Comparison of ENCODE assay signal across 17 cellular contexts in the genomic region with DNA sequence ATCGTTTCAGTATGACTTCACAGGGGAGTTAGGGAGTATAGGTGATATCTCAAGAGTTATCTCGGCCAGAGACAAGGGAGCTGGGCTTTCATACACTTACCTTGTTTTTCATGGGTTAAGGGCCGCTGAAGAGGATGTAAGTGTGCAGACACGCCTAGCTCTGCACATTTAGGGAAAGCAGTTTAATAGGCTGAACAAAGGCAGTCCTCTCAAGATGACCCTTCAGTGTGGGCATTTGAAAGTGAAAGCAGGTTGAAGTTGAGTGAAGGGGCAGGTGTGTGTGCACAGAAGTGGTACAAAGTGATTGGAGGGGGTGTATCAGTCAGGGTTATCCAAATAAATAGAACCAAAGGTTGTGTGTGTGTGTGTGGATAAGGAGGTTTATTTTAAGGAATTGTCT. TPM values are rescaled to one million over a fixed set of nuclear protein-coding genes. Genes with fewer than 3 reads are reported as not detected.
DNase-seq lines count a peak whose midpoint lies in the region; ATAC-seq and TF ChIP-seq lines count a peak whose summit lies in the region.
"Had no signal": no experiment of that assay in that cellular context is flagged by ENCODE, and none has a peak within 500 bp of the region (broad histone marks: within the 10 kb centered on the region; RNA-seq: fewer than 3 reads in every experiment).

No MANE protein-coding gene starts in this region.

- no peak overlapping the region for H3K4me2 ChIP-seq in GM23248 (ENCODE audit: unreplicated experiment)

- peaks cover 4 to 16% of the 10 kb centered on the region in 2 donors for H3K4me1 Mint-ChIP-seq in natural killer cell
- H3K4me1 Mint-ChIP-seq in natural killer cell treated with Interleukin-12 subunit alpha and Interleukin-12 subunit beta and Interleukin-15 and Interleukin-18, amount 100 ng/mL, for 72 hours (ENCODE audit: low read depth in 2 of 2) = peaks cover 3 to 10% of the 10 kb centered on the region in 2 donors
- H3K4me1 Mint-ChIP-seq in HFFc6 (ENCODE audit: low read depth) = no peaks in the 10 kb centered on the region

- H3K36me3 Mint-ChIP-seq in natural killer cell = no peaks in the 10 kb centered on the region
- no peaks in the 10 kb centered on the region for H3K36me3 Mint-ChIP-seq in natural killer cell treated with Interleukin-12 subunit alpha and Interleukin-12 subunit beta and Interleukin-15 and Interleukin-18, amount 100 ng/mL, for 72 hours
- no peaks in the 10 kb centered on the region for H3K36me3 Mint-ChIP-seq in HFFc6 (ENCODE audit: low read depth)

- H3K9ac ChIP-seq in GM23248 = no peak overlapping the region

- H3K9me3 Mint-ChIP-seq in natural killer cell (peaks cover 5 to 6% of the 10 kb centered on the region in 2 donors), HFFc6 (peaks cover 5% of the 10 kb centered on the region)
- H3K9me3 Mint-ChIP-seq in natural killer cell treated with Interleukin-12 subunit alpha and Interleukin-12 subunit beta and Interleukin-15 and Interleukin-18, amount 100 ng/mL, for 72 hours = no peaks in the 10 kb centered on the region

- TF ChIP-seq CTCF in natural killer cell (IDR thresholded peaks at IDR 0.05) (no peak), left lung (IDR thresholded peaks at IDR 0.05) (no peak), HFFc6 (IDR thresholded peaks at IDR 0.05) (no peak)

- no peaks in the 10 kb centered on the region for H4K20me1 ChIP-seq in GM23248 (ENCODE audit: insufficient read depth)

- DNase-seq in natural killer cell = no peak
- DNase-seq in natural killer cell treated with Interleukin-12 subunit alpha and Interleukin-12 subunit beta and Interleukin-15 and Interleukin-18, amount 100 ng/mL, for 72 hours (ENCODE audit: low spot score) = no peak
- DNase-seq in NCI-H510A treated with DMSO at 0.1 percent for 48 hours (lab: John Stamatoyannopoulos, UW) = peak; percentile 90
- no peak for DNase-seq in left lung
- no peak for DNase-seq in GM23248
- DNase-seq in HFFc6 = no peak
- DNase-seq in activated naive CD4-positive, alpha-beta T cell (lab: John Stamatoyannopoulos, UW) = no peak
- DNase-seq: activated naive CD4-positive, alpha-beta T cell treated with anti-CD3 and anti-CD28 coated beads, Interleukin-2, amount 50 U/mL, for 16 hours; activated T-cell treated with anti-CD3 and anti-CD28 coated beads, Interleukin-2, amount 50 U/mL, for 24 hours; CD4-positive, CD25-positive, alpha-beta regulatory T cell; H9; left cardiac atrium; occipital lobe; stimulated activated naive CD4-positive, alpha-beta T cell treated with Interleukin-2 at 50 U/mL for 16 hours had no signal

- H3K9me3 ChIP-seq in left lung (peaks cover 0 to 6% of the 10 kb centered on the region in 2 donors), GM23248 (ENCODE audit: low read depth) (no peaks in the 10 kb centered on the region)

- intact Hi-C loops in natural killer cell (cut with micrococcal nuclease) (no loop called here), left lung (cut with DNase I) (no loop called here)

- in situ Hi-C loops in GM23248 (cut with MboI) = no loop called here

- H3K79me2 ChIP-seq in GM23248 (ENCODE audit: insufficient read depth) = no peaks in the 10 kb centered on the region

- ATAC-seq in natural killer cell (no peak), left lung (peak; percentile 65), GM21528 (IDR thresholded peaks at IDR 0.05; ENCODE audit: low FRiP score, unreplicated experiment) (no peak)
- no peak for ATAC-seq in natural killer cell treated with Interleukin-12 subunit alpha and Interleukin-12 subunit beta and Interleukin-15 and Interleukin-18, amount 100 ng/mL, for 72 hours
- ATAC-seq: left cardiac atrium, sciatic nerve had no signal

- 0 out of 2 replicates have a peak, but pooled peaks cover 4% of the 10 kb centered on the region for H3F3A ChIP-seq in GM23248 (ENCODE audit: insufficient read depth)

- H3K27ac ChIP-seq in left lung (peak overlapping the region in 1 of 2 donors; percentile 26), GM23248 (no peak overlapping the region)
- H3K27ac ChIP-seq: tibial nerve had no signal

- H3K9me2 ChIP-seq in GM23248 (ENCODE audit: insufficient read depth) = no peaks in the 10 kb centered on the region

- H3K4me3 Mint-ChIP-seq in natural killer cell (peak overlapping the region; percentile 14), HFFc6 (no peak overlapping the region)
- no peak overlapping the region for H3K4me3 Mint-ChIP-seq in natural killer cell treated with Interleukin-12 subunit alpha and Interleukin-12 subunit beta and Interleukin-15 and Interleukin-18, amount 100 ng/mL, for 72 hours
- H3K4me3 Mint-ChIP-seq: activated T-cell treated with anti-CD3 and anti-CD28 coated beads, Interleukin-2, amount 50 U/mL, for 24 hours had no signal

- no peak overlapping the region for H3K4me3 ChIP-seq in left lung
- no peak overlapping the region for H3K4me3 ChIP-seq in GM23248
- H3K4me3 ChIP-seq: tibial nerve had no signal

- H2AFZ ChIP-seq in GM23248 = no peak overlapping the region

- peaks cover 0 to 6% of the 10 kb centered on the region in 2 donors for H3K27me3 Mint-ChIP-seq in natural killer cell (ENCODE audit: low read depth in 2 of 2)
- H3K27me3 Mint-ChIP-seq in natural killer cell treated with Interleukin-12 subunit alpha and Interleukin-12 subunit beta and Interleukin-15 and Interleukin-18, amount 100 ng/mL, for 72 hours = no peaks in the 10 kb centered on the region
- H3K27me3 Mint-ChIP-seq in HFFc6 (ENCODE audit: insufficient read depth) = peaks cover 7% of the 10 kb centered on the region

- H3K36me3 ChIP-seq in left lung (no peaks in the 10 kb centered on the region), GM23248 (ENCODE audit: low read depth) (no peaks in the 10 kb centered on the region)

- peaks cover 0 to 18% of the 10 kb centered on the region in 2 donors for H3K27me3 ChIP-seq in left lung
- H3K27me3 ChIP-seq in GM23248 (replicated peaks; ENCODE audit: insufficient read depth) = no peaks in the 10 kb centered on the region
- H3K27me3 ChIP-seq: tibial nerve had no signal

- WGBS in GM23248 (ENCODE audit: low coverage in 1 of 2, low lambda C conversion rate in 2 of 2, missing lambda C conversion rate in 2 of 2), 2 experiments = 76% methylated on average over 4 of the region's 4 CpGs

- H3K4me1 ChIP-seq in left lung (peaks cover 0 to 4% of the 10 kb centered on the region in 2 donors), GM23248 (ENCODE audit: insufficient read depth) (no peaks in the 10 kb centered on the region)

- H3K27ac Mint-ChIP-seq in natural killer cell (peak overlapping the region in 1 of 2 donors; percentile 14), HFFc6 (no peak overlapping the region)
- no peak overlapping the region for H3K27ac Mint-ChIP-seq in natural killer cell treated with Interleukin-12 subunit alpha and Interleukin-12 subunit beta and Interleukin-15 and Interleukin-18, amount 100 ng/mL, for 72 hours
- H3K27ac Mint-ChIP-seq: activated T-cell treated with anti-CD3 and anti-CD28 coated beads, Interleukin-2, amount 50 U/mL, for 24 hours; H9 had no signal

RNA-seq across cellular contexts. Expression of a gene that starts 33.1 kb away (rescaled TPM):
- total RNA-seq in natural killer cell (10 to 100 TPM; 20.8 to 27.0 (median 22.1) TPM), left lung (10 to 100 TPM; 18.2 to 31.9 TPM)
- 1 to 10 TPM; 2.5 to 4.8 TPM for total RNA-seq in natural killer cell treated with Interleukin-12 subunit alpha and Interleukin-12 subunit beta and Interleukin-15 and Interleukin-18, amount 100 ng/mL, for 72 hours
- total RNA-seq in GM23248 (2014; rRNA removed; shearing (Covaris generic)) = 13.7 and 17.5 TPM in 2 replicates
- polyA plus RNA-seq in GM23248 (2016; fragmentation: Nextera tagmentation; extraction: Ambion mirVana) = 22.5 and 23.6 TPM in 2 replicates
- 10 to 100 TPM; 16.3 to 19.7 (median 17.8) TPM for total RNA-seq in HFFc6 (2021; fragmentation: NEBNext Ultra II Directional; extraction: Animal tissue kit (Norgen Biotek cat#: 25700))
